Comparison of ENCODE assay signal across 8 cellular contexts in genomic region chr2:195658541-195658890, GRCh38. TPM values are rescaled to one million over a fixed set of nuclear protein-coding genes. Genes with fewer than 3 reads are reported as not detected.
DNase-seq lines count a peak whose midpoint lies in the region; ATAC-seq and TF ChIP-seq lines count a peak whose summit lies in the region.

No MANE protein-coding gene starts in this region.

- no peak for TF ChIP-seq CTCF in 22Rv1 (IDR thresholded peaks at IDR 0.05)
- TF ChIP-seq CTCF in body of pancreas (IDR thresholded peaks at IDR 0.05) = no peak
- TF ChIP-seq CTCF in liver (IDR thresholded peaks at IDR 0.05; ENCODE audit: low read depth, low read length, missing input control) = no peak
- no peak for TF ChIP-seq CTCF in transverse colon (IDR thresholded peaks at IDR 0.05)

- ATAC-seq in body of pancreas = no peak
- no peak for ATAC-seq in GM21576 (IDR thresholded peaks at IDR 0.05; ENCODE audit: unreplicated experiment)

- H3K4me3 ChIP-seq in NT2/D1 (ENCODE audit: insufficient read length, low read depth) (peak overlapping the region; percentile 92), body of pancreas (peak overlapping the region in 1 of 2 donors; percentile 70), liver (ENCODE audit: low read depth in 1 of 3, low read length in 3 of 3) (peak overlapping the region; percentile 67 to 90 (median 85)), transverse colon (peak overlapping the region in 3 of 4 donors; percentile 77 to 98 (median 77))

- H3K9ac ChIP-seq in NT2/D1 (ENCODE audit: insufficient read length, low read depth) (peak overlapping the region; percentile 96), liver (ENCODE audit: low read depth in 1 of 2, low read length in 2 of 2) (peak overlapping the region; percentile 88 to 96)

- no peak for TF ChIP-seq POLR2A in body of pancreas (IDR thresholded peaks at IDR 0.05)
- TF ChIP-seq POLR2A in transverse colon (IDR thresholded peaks at IDR 0.05) = no peak

- H3K27ac ChIP-seq in 22Rv1 (peak overlapping the region; percentile 98), body of pancreas (peak overlapping the region; percentile 95 to 100 (median 98)), liver (ENCODE audit: low read depth in 1 of 2, low read length in 2 of 2) (peak overlapping the region; percentile 99 to 100), transverse colon (peak overlapping the region; percentile 98 to 100 (median 98))

- DNase-seq in GM03348 (ENCODE audit: low spot score) (peak; percentile 19), NT2/D1 (ENCODE audit: low read depth, low spot score) (no peak), body of pancreas (peak; percentile 18 to 63 (median 38)), transverse colon (no peak)
- no peak for DNase-seq in stimulated activated CD4-positive, alpha-beta T cell treated with anti-CD3 and anti-CD28 coated beads, Interleukin-2, amount 100 ng/mL, for 24 hours

- no peak for TF ChIP-seq EP300 in transverse colon (IDR thresholded peaks at IDR 0.05; ENCODE audit: low read depth)

- in situ Hi-C loops in transverse colon (cut with MboI; ENCODE audit: low pct_ligation_motif_present in 1 of 4, low pct_unique_long_range_greater_than_20kb in 1 of 4, low sequenced_read_pairs in 3 of 4) = loop anchor here (10.0 to 25.0 kb wide), 2 partner anchors 84 to 404 kb away; partner anchors contain the start of gene DNAH7 (in 4 of the 4)

- H3K27me3 ChIP-seq in NT2/D1 (ENCODE audit: insufficient read depth, insufficient read length) = no peaks in the 10 kb centered on the region
- no peaks in the 10 kb centered on the region for H3K27me3 ChIP-seq in body of pancreas
- no peaks in the 10 kb centered on the region for H3K27me3 ChIP-seq in liver (ENCODE audit: control insufficient read depth in 4 of 4, insufficient read depth in 4 of 4, low read length in 3 of 4)
- H3K27me3 ChIP-seq in transverse colon = no peaks in the 10 kb centered on the region

- H3K4me1 ChIP-seq in NT2/D1 (ENCODE audit: insufficient read depth, insufficient read length) (peaks cover 2% of the 10 kb centered on the region), body of pancreas (peaks cover 43% of the 10 kb centered on the region), liver (ENCODE audit: control insufficient read depth in 4 of 4, insufficient read depth in 4 of 4, low read length in 3 of 4) (peaks cover 1 to 25% (median 15%) of the 10 kb centered on the region in 4 donors), transverse colon (peaks cover 0 to 61% (median 29%) of the 10 kb centered on the region in 4 donors)

- H3K36me3 ChIP-seq in NT2/D1 (ENCODE audit: insufficient read depth, insufficient read length, low read length) = peaks cover 8% of the 10 kb centered on the region
- H3K36me3 ChIP-seq in body of pancreas (replicated peaks in 1 of 2; ENCODE audit: insufficient read depth in 1 of 2, low read depth in 2 of 2) = no peaks in the 10 kb centered on the region
- H3K36me3 ChIP-seq in liver (ENCODE audit: control insufficient read depth in 4 of 4, insufficient read depth in 3 of 4, low read depth in 1 of 4, low read length in 3 of 4) = no peaks in the 10 kb centered on the region
- H3K36me3 ChIP-seq in transverse colon = no peaks in the 10 kb centered on the region

- 0% methylated on average over 1 of the region's 1 CpG for WGBS in body of pancreas, 2 donors
- 0% methylated on average over 1 of the region's 1 CpG for WGBS in liver
- 0 to 11% methylated on average over 1 of the region's 1 CpG for WGBS in transverse colon (ENCODE audit: low coverage in 1 of 2), 2 donors

- no peaks in the 10 kb centered on the region for H3K9me3 ChIP-seq in NT2/D1 (ENCODE audit: insufficient read depth, low read length)
- H3K9me3 ChIP-seq in body of pancreas = no peaks in the 10 kb centered on the region
- no peaks in the 10 kb centered on the region for H3K9me3 ChIP-seq in liver (ENCODE audit: control insufficient read depth in 4 of 4, low read length in 3 of 4)
- H3K9me3 ChIP-seq in transverse colon = no peaks in the 10 kb centered on the region

- intact Hi-C loops in body of pancreas (cut with DNase I) = no loop called here
- intact Hi-C loops in transverse colon (cut with DNase I; ENCODE audit: low total_unique reads) = no loop called here

- no peak for TF ChIP-seq RAD21 in liver (IDR thresholded peaks at IDR 0.05)

TF ChIP-seq in liver, 16 proteins besides CTCF, POLR2A, EP300 and RAD21:
- TF ChIP-seq, protein P1, sequence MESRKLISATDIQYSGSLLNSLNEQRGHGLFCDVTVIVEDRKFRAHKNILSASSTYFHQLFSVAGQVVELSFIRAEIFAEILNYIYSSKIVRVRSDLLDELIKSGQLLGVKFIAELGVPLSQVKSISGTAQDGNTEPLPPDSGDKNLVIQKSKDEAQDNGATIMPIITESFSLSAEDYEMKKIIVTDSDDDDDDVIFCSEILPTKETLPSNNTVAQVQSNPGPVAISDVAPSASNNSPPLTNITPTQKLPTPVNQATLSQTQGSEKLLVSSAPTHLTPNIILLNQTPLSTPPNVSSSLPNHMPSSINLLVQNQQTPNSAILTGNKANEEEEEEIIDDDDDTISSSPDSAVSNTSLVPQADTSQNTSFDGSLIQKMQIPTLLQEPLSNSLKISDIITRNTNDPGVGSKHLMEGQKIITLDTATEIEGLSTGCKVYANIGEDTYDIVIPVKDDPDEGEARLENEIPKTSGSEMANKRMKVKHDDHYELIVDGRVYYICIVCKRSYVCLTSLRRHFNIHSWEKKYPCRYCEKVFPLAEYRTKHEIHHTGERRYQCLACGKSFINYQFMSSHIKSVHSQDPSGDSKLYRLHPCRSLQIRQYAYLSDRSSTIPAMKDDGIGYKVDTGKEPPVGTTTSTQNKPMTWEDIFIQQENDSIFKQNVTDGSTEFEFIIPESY (IDR thresholded peaks at IDR 0.05) = peak; percentile 14
- no peak for TF ChIP-seq TAF1 (conservative IDR thresholded peaks at IDR 0.05)
TF ChIP-seq in liver: peak in this region for 1.

RNA-seq across cellular contexts. Expression of gene SLC39A10, which starts 1.5 kb away (rescaled TPM):
- total RNA-seq in body of pancreas (10 to 100 TPM; 17.8 to 18.7 TPM), liver (1 to 10 TPM; 4.0 to 7.5 TPM), transverse colon (10 to 100 TPM in 2 of 4 donors, 1 to 10 TPM in 2; 4.9 to 34.4 (median 12.4) TPM)
- 1 to 10 TPM in 1 of 2 donors, under 1 TPM in 1; 0.98 to 2.9 TPM for polyA plus RNA-seq in liver

Comparison
In these comparisons a context has a peak if more than half of its experiments do, and no peak if none do; other contexts are left out.
1. DNase-seq: peak in GM03348 (single experiment) and body of pancreas (4 of 4); none in NT2/D1 (single experiment), transverse colon (single experiment) and stimulated activated CD4-positive, alpha-beta T cell treated with anti-CD3 and anti-CD28 coated beads, Interleukin-2, amount 100 ng/mL, for 24 hours (0 of 2).
2. Peak in every context shown above with its lines, with median percentiles within 50 percentile points of each other: H3K27ac ChIP-seq.